Comparison of ENCODE assay signal across 21 cellular contexts in genomic region chr20:57849868-57850215, GRCh38.
A peak's percentile ranks its signal among the peaks of the same experiment; 100 is the strongest.
DNase-seq lines count a peak whose midpoint lies in the region; ATAC-seq, FAIRE-seq and TF ChIP-seq lines count a peak whose summit lies in the region.
"Had no signal": no experiment of that assay in that cellular context is flagged by ENCODE, and none has a peak within 500 bp of the region (broad histone marks: within the 10 kb centered on the region; RNA-seq: fewer than 3 reads in every experiment).

No MANE protein-coding gene starts in this region.

- H3K4me3 Mint-ChIP-seq in activated CD4-positive, alpha-beta memory T cell treated with anti-CD3 and anti-CD28 coated beads, Interleukin-2, amount 10 ng/mL, durations not matched to agents 7 days and 5 days = no peak overlapping the region
- H3K4me3 Mint-ChIP-seq in activated CD4-positive, alpha-beta memory T cell treated with anti-CD3 and anti-CD28 coated beads for 36 hours = no peak overlapping the region
- no peak overlapping the region for H3K4me3 Mint-ChIP-seq in osteocyte (ENCODE audit: unreplicated experiment)
- H3K4me3 Mint-ChIP-seq: CD4-positive, alpha-beta T cell had no signal

- POLR2A ChIA-PET in activated CD4-positive, alpha-beta memory T cell treated with anti-CD3 and anti-CD28 coated beads, Interleukin-2, amount 10 ng/mL, durations not matched to agents 7 days and 5 days (lab: Charles Lee) = no interaction called here
- POLR2A ChIA-PET in activated CD4-positive, alpha-beta memory T cell treated with anti-CD3 and anti-CD28 coated beads for 36 hours (lab: Charles Lee) = no interaction called here

- H3K27me3 ChIP-seq in right atrium auricular region (no peaks in the 10 kb centered on the region), MG63 (no peaks in the 10 kb centered on the region)

- no peak overlapping the region for H3K27ac ChIP-seq in right atrium auricular region
- H3K27ac ChIP-seq: 22Rv1, A549, C4-2B had no signal

- intact Hi-C loops in activated CD4-positive, alpha-beta memory T cell treated with anti-CD3 and anti-CD28 coated beads for 36 hours (cut with micrococcal nuclease) = no loop called here
- intact Hi-C loops in left ventricle myocardium superior (cut with micrococcal nuclease) = no loop called here

- CTCF ChIA-PET in activated CD4-positive, alpha-beta memory T cell treated with anti-CD3 and anti-CD28 coated beads, Interleukin-2, amount 10 ng/mL, durations not matched to agents 7 days and 5 days (lab: Charles Lee) = no interaction called here
- CTCF ChIA-PET in activated CD4-positive, alpha-beta memory T cell treated with anti-CD3 and anti-CD28 coated beads for 36 hours (lab: Charles Lee) = no interaction called here

- no peaks in the 10 kb centered on the region for H3K4me1 ChIP-seq in right atrium auricular region
- H3K4me1 ChIP-seq: A549, Caco-2, HAP-1 had no signal

- peak; percentile 4 for DNase-seq in activated CD4-positive, alpha-beta memory T cell treated with anti-CD3 and anti-CD28 coated beads, Interleukin-2, amount 10 ng/mL, durations not matched to agents 7 days and 5 days
- no peak for DNase-seq in activated CD4-positive, alpha-beta memory T cell treated with anti-CD3 and anti-CD28 coated beads for 36 hours
- DNase-seq in right atrium auricular region (ENCODE audit: low spot score) (peak; percentile 50), left ventricle myocardium superior (no peak), osteocyte (ENCODE audit: extremely low spot score, unreplicated experiment) (peak; percentile 25), MG63 (no peak), DMS79 (lab: John Stamatoyannopoulos, UW) (no peak), GM19239 (ENCODE audit: insufficient read length, low spot score) (no peak)
- DNase-seq: AML-193; Caco-2; CD4-positive, alpha-beta T cell; GDM1 had no signal

- H3K27ac Mint-ChIP-seq in activated CD4-positive, alpha-beta memory T cell treated with anti-CD3 and anti-CD28 coated beads, Interleukin-2, amount 10 ng/mL, durations not matched to agents 7 days and 5 days = no peak overlapping the region
- H3K27ac Mint-ChIP-seq in activated CD4-positive, alpha-beta memory T cell treated with anti-CD3 and anti-CD28 coated beads for 36 hours = no peak overlapping the region
- no peak overlapping the region for H3K27ac Mint-ChIP-seq in osteocyte (ENCODE audit: unreplicated experiment)
- H3K27ac Mint-ChIP-seq: CD4-positive, alpha-beta T cell had no signal

- no peaks in the 10 kb centered on the region for H3K36me3 ChIP-seq in right atrium auricular region
- H3K36me3 ChIP-seq in MG63 = no peaks in the 10 kb centered on the region
- H3K36me3 ChIP-seq: HAP-1 had no signal

- H3K4me3 ChIP-seq in right atrium auricular region = no peak overlapping the region
- H3K4me3 ChIP-seq in MG63 = no peak overlapping the region
- H3K4me3 ChIP-seq: A549, HAP-1 had no signal

- no peaks in the 10 kb centered on the region for H3K4me1 Mint-ChIP-seq in activated CD4-positive, alpha-beta memory T cell treated with anti-CD3 and anti-CD28 coated beads, Interleukin-2, amount 10 ng/mL, durations not matched to agents 7 days and 5 days
- no peaks in the 10 kb centered on the region for H3K4me1 Mint-ChIP-seq in activated CD4-positive, alpha-beta memory T cell treated with anti-CD3 and anti-CD28 coated beads for 36 hours (ENCODE audit: low read depth)
- peaks cover 8% of the 10 kb centered on the region for H3K4me1 Mint-ChIP-seq in osteocyte (ENCODE audit: unreplicated experiment)

- no peak for FAIRE-seq in GM19239 (lab: Jason Lieb, UNC)
- FAIRE-seq: A549, D721Med, GM12892, GM18507, H1, HepG2 had no signal

- H3K9me3 Mint-ChIP-seq in activated CD4-positive, alpha-beta memory T cell treated with anti-CD3 and anti-CD28 coated beads, Interleukin-2, amount 10 ng/mL, durations not matched to agents 7 days and 5 days = no peaks in the 10 kb centered on the region
- H3K9me3 Mint-ChIP-seq in activated CD4-positive, alpha-beta memory T cell treated with anti-CD3 and anti-CD28 coated beads for 36 hours = peaks cover 2% of the 10 kb centered on the region
- H3K9me3 Mint-ChIP-seq in osteocyte (ENCODE audit: unreplicated experiment) = no peaks in the 10 kb centered on the region
- H3K9me3 Mint-ChIP-seq: CD4-positive, alpha-beta T cell had no signal

- peaks cover 38% of the 10 kb centered on the region for H3K27me3 Mint-ChIP-seq in activated CD4-positive, alpha-beta memory T cell treated with anti-CD3 and anti-CD28 coated beads, Interleukin-2, amount 10 ng/mL, durations not matched to agents 7 days and 5 days
- H3K27me3 Mint-ChIP-seq in activated CD4-positive, alpha-beta memory T cell treated with anti-CD3 and anti-CD28 coated beads for 36 hours = peaks cover 2% of the 10 kb centered on the region
- H3K27me3 Mint-ChIP-seq in osteocyte (ENCODE audit: unreplicated experiment) = peaks cover 77% of the 10 kb centered on the region
- H3K27me3 Mint-ChIP-seq: CD4-positive, alpha-beta T cell had no signal

- ATAC-seq in left ventricle myocardium superior = no peak
- ATAC-seq: A549, HepG2 had no signal

- H3K36me3 Mint-ChIP-seq in activated CD4-positive, alpha-beta memory T cell treated with anti-CD3 and anti-CD28 coated beads, Interleukin-2, amount 10 ng/mL, durations not matched to agents 7 days and 5 days (ENCODE audit: low read depth) = no peaks in the 10 kb centered on the region
- no peaks in the 10 kb centered on the region for H3K36me3 Mint-ChIP-seq in activated CD4-positive, alpha-beta memory T cell treated with anti-CD3 and anti-CD28 coated beads for 36 hours
- no peaks in the 10 kb centered on the region for H3K36me3 Mint-ChIP-seq in osteocyte (ENCODE audit: unreplicated experiment)

- no peak for TF ChIP-seq CTCF in right atrium auricular region (IDR thresholded peaks at IDR 0.05)
- TF ChIP-seq CTCF in osteocyte (IDR thresholded peaks at IDR 0.05) = no peak

- H3K9me3 ChIP-seq in right atrium auricular region (no peaks in the 10 kb centered on the region), MG63 (no peaks in the 10 kb centered on the region; the same call in 1 of the 2 replicates)
- H3K9me3 ChIP-seq: A549, Caco-2, HAP-1 had no signal

Comparison
In these comparisons a context has a peak if more than half of its experiments do, and no peak if none do; other contexts are left out.
1. DNase-seq: peak in activated CD4-positive, alpha-beta memory T cell treated with anti-CD3 and anti-CD28 coated beads, Interleukin-2, amount 10 ng/mL, durations not matched to agents 7 days and 5 days (single experiment), right atrium auricular region (single experiment) and osteocyte (single experiment); none in activated CD4-positive, alpha-beta memory T cell treated with anti-CD3 and anti-CD28 coated beads for 36 hours (single experiment), left ventricle myocardium superior (single experiment), MG63 (single experiment), DMS79 (single experiment) and GM19239 (single experiment).